ENCODE assay signal across 8 cellular contexts in the genomic region with DNA sequence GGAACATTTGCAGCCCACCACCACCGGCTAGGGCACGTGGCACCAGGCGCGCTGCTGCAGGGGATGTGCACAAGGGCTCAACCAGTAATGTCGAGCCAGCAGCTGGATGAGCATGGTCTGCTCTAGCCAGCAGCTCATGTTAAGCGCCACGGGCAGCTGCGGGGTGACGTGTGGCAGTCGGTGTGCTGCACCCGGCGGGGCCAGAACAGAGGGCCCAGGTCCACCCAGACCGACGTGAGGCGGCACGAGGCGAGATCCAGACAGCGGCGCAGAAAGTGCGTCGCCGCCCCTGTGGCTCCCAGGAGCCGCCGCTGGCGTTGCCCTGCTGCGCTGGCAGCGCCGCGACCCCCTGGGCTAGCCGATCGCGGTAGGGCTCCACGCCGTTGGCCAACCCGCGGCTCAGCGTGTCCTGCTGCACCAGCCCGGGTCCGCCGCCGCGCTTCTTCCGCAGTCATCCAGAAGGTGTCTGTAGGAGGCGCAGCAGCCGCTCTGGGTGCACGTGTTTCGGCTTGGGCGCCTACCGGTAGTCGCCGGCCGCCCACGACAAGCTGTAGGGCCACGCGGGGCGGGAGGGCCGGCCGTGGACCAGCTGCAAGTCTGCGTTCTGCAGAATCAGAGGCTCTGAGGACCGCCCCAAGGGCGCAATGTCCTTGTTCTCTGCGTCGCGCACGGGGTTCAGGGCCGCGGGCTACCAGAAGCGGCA. TPM values are rescaled to one million over a fixed set of nuclear protein-coding genes. Genes with fewer than 3 reads are reported as not detected.
A peak's percentile ranks its signal among the peaks of the same experiment; 100 is the strongest.
DNase-seq lines count a peak whose midpoint lies in the region; ATAC-seq and TF ChIP-seq lines count a peak whose summit lies in the region.

No MANE protein-coding gene starts in this region.

- TF ChIP-seq CTCF in endodermal cell (conservative IDR thresholded peaks at IDR 0.05): peak; percentile 68

- H3K27ac ChIP-seq in endodermal cell (ENCODE audit: low read depth, low read length): no peak overlapping the region
- H3K27ac ChIP-seq in muscle layer of duodenum (ENCODE audit: low read length): no peak overlapping the region

- peaks cover 34% of the 10 kb centered on the region for H3K27me3 ChIP-seq in endodermal cell (ENCODE audit: control insufficient read depth, insufficient read depth, low read length, poor library complexity, severe bottlenecking)
- H3K27me3 ChIP-seq in muscle layer of duodenum (ENCODE audit: low read depth, low read length): peaks cover 13% of the 10 kb centered on the region

- ATAC-seq in HG03457 (IDR thresholded peaks at IDR 0.05; ENCODE audit: unreplicated experiment): no peak

- no peak overlapping the region for H3K4me3 Mint-ChIP-seq in activated CD4-positive, alpha-beta memory T cell treated with anti-CD3 and anti-CD28 coated beads for 36 hours
- H3K4me3 Mint-ChIP-seq in endodermal cell: peak overlapping the region; percentile 46

- no peak overlapping the region for H3K4me3 ChIP-seq in endodermal cell (ENCODE audit: low read length)
- H3K4me3 ChIP-seq in muscle layer of duodenum (ENCODE audit: low read depth in 1 of 2, low read length in 2 of 2): peak overlapping the region; percentile 7 to 66

- CTCF ChIA-PET in activated CD4-positive, alpha-beta memory T cell treated with anti-CD3 and anti-CD28 coated beads for 36 hours (lab: Charles Lee): interaction anchor here (0.7 to 8.4 kb wide), 20 partner anchors 10 to 257 kb away, joined by 3 to 124 read pairs (median 10); partner anchors contain the start of genes ANKRD54, C22orf23, GCAT and MICALL1

- H3K36me3 ChIP-seq in endodermal cell (ENCODE audit: control insufficient read depth, insufficient read depth, low read length) (no peaks in the 10 kb centered on the region), muscle layer of duodenum (ENCODE audit: control insufficient read depth in 1 of 2, insufficient read depth in 2 of 2, low read length in 2 of 2) (no peaks in the 10 kb centered on the region)

- H3K9ac ChIP-seq in endodermal cell (ENCODE audit: extremely low read depth, low read length, poor library complexity, severe bottlenecking): no peak overlapping the region

- POLR2A ChIA-PET in activated CD4-positive, alpha-beta memory T cell treated with anti-CD3 and anti-CD28 coated beads for 36 hours (lab: Charles Lee): interaction anchor here (0.8 to 1.6 kb wide), 5 partner anchors 10 to 135 kb away, joined by 3 to 6 read pairs (median 5); partner anchors contain the start of genes ANKRD54, C22orf23, GCAT and POLR2F

- H3K4me1 ChIP-seq in endodermal cell (ENCODE audit: control insufficient read depth, insufficient read depth, low read length) (no peaks in the 10 kb centered on the region), muscle layer of duodenum (ENCODE audit: control insufficient read depth in 1 of 2, insufficient read depth in 2 of 2, low read length in 2 of 2) (peaks cover 0 to 18% of the 10 kb centered on the region in 2 donors)

- H3K36me3 Mint-ChIP-seq in activated CD4-positive, alpha-beta memory T cell treated with anti-CD3 and anti-CD28 coated beads for 36 hours: no peaks in the 10 kb centered on the region
- peaks cover 12% of the 10 kb centered on the region for H3K36me3 Mint-ChIP-seq in endodermal cell (ENCODE audit: low read depth)

- peaks cover 13% of the 10 kb centered on the region for H3K27me3 Mint-ChIP-seq in activated CD4-positive, alpha-beta memory T cell treated with anti-CD3 and anti-CD28 coated beads for 36 hours
- peaks cover 43% of the 10 kb centered on the region for H3K27me3 Mint-ChIP-seq in endodermal cell (ENCODE audit: insufficient read depth)

- H3K9me3 Mint-ChIP-seq in activated CD4-positive, alpha-beta memory T cell treated with anti-CD3 and anti-CD28 coated beads for 36 hours: no peaks in the 10 kb centered on the region
- H3K9me3 Mint-ChIP-seq in endodermal cell: no peaks in the 10 kb centered on the region

- WGBS in endodermal cell (ENCODE audit: insufficient coverage in 1 of 2, insufficient read length in 1 of 2), 2 experiments: 11 to 20% methylated on average over 32 to 68 of the region's 68 CpGs

- H3K4me1 Mint-ChIP-seq in activated CD4-positive, alpha-beta memory T cell treated with anti-CD3 and anti-CD28 coated beads for 36 hours (ENCODE audit: low read depth): peaks cover 11% of the 10 kb centered on the region
- H3K4me1 Mint-ChIP-seq in endodermal cell: peaks cover 7% of the 10 kb centered on the region

- DNase-seq in AG08396 (ENCODE audit: low spot score) (peak; percentile 79), HT-29 (ENCODE audit: low spot score) (peak; percentile 53), endodermal cell (peak; percentile 90), NAMALWA (ENCODE audit: low spot score) (no peak)
- peak; percentile 81 for DNase-seq in activated CD4-positive, alpha-beta memory T cell treated with anti-CD3 and anti-CD28 coated beads for 36 hours
- peak; percentile 80 for DNase-seq in stimulated activated CD8-positive, alpha-beta memory T cell treated with anti-CD3 and anti-CD28 coated beads, Interleukin-4, amount 100 ng/mL, for 48 hours

- intact Hi-C loops in activated CD4-positive, alpha-beta memory T cell treated with anti-CD3 and anti-CD28 coated beads for 36 hours (cut with micrococcal nuclease): loop anchor here (2.0 kb wide), 1 partner anchor 14 kb away; a partner anchor contains a TSS

- H3K27ac Mint-ChIP-seq in activated CD4-positive, alpha-beta memory T cell treated with anti-CD3 and anti-CD28 coated beads for 36 hours: no peak overlapping the region
- no peak overlapping the region for H3K27ac Mint-ChIP-seq in endodermal cell

- H3K9me3 ChIP-seq in endodermal cell (ENCODE audit: control insufficient read depth, low read length) (no peaks in the 10 kb centered on the region), muscle layer of duodenum (ENCODE audit: control insufficient read depth in 1 of 2, low read length in 2 of 2) (no peaks in the 10 kb centered on the region)

RNA-seq across cellular contexts. Expression of gene GALR3, which starts 4.6 kb away (rescaled TPM):
- total RNA-seq in HT-29 (2014; rRNA removed; shearing (Covaris generic)): not detected in 2 replicates
- under 1 TPM in 1 of 2 experiments, not detected in 1; 0.19 TPM for total RNA-seq in activated CD4-positive, alpha-beta memory T cell treated with anti-CD3 and anti-CD28 coated beads for 36 hours
- total RNA-seq in endodermal cell: under 1 TPM; 0.40 to 0.77 TPM
- not detected for polyA plus RNA-seq in endodermal cell (2013, experiment 1 of 2)
- polyA plus RNA-seq in endodermal cell (2013, experiment 2 of 2): 0.33 TPM

RNA-seq across cellular contexts. Expression of gene GCAT, which starts 10.8 kb away (rescaled TPM):
- total RNA-seq in HT-29 (2014; rRNA removed; shearing (Covaris generic)): 23.5 and 29.6 TPM in 2 replicates
- total RNA-seq in activated CD4-positive, alpha-beta memory T cell treated with anti-CD3 and anti-CD28 coated beads for 36 hours: 10 to 100 TPM; 21.8 TPM
- 10 to 100 TPM; 22.2 to 26.2 TPM for total RNA-seq in endodermal cell
- 22.0 TPM for polyA plus RNA-seq in endodermal cell (2013, experiment 1 of 2)
- polyA plus RNA-seq in endodermal cell (2013, experiment 2 of 2): 17.9 TPM

RNA-seq across cellular contexts. Expression of gene ANKRD54, which starts 25.6 kb away (rescaled TPM):
- 17.8 and 19.6 TPM in 2 replicates for total RNA-seq in HT-29 (2014; rRNA removed; shearing (Covaris generic))
- 10 to 100 TPM; 16.9 to 17.5 TPM for total RNA-seq in activated CD4-positive, alpha-beta memory T cell treated with anti-CD3 and anti-CD28 coated beads for 36 hours
- 10 to 100 TPM; 14.1 to 14.3 TPM for total RNA-seq in endodermal cell
- polyA plus RNA-seq in endodermal cell (2013, experiment 1 of 2): 22.1 TPM
- polyA plus RNA-seq in endodermal cell (2013, experiment 2 of 2): 23.6 TPM

RNA-seq across cellular contexts. Expression of gene EIF3L, which starts 30.7 kb away (rescaled TPM):
- total RNA-seq in HT-29 (2014; rRNA removed; shearing (Covaris generic)): 219 and 230 TPM in 2 replicates
- total RNA-seq in activated CD4-positive, alpha-beta memory T cell treated with anti-CD3 and anti-CD28 coated beads for 36 hours: 100 to 1,000 TPM; 656 to 664 TPM
- 100 to 1,000 TPM; 469 to 541 TPM for total RNA-seq in endodermal cell
- 523 TPM for polyA plus RNA-seq in endodermal cell (2013, experiment 1 of 2)
- 462 TPM for polyA plus RNA-seq in endodermal cell (2013, experiment 2 of 2)
